8 cellular contexts compared by ENCODE assay signal in genomic region chr1:161962094-161962887, GRCh38.
DNase-seq lines count a peak whose midpoint lies in the region; ATAC-seq and TF ChIP-seq lines count a peak whose summit lies in the region.

No MANE protein-coding gene starts in this region.

- peak; percentile 91 for DNase-seq in A172 (ENCODE audit: low spot score)
- DNase-seq in GM19238 (ENCODE audit: insufficient read length, low spot score) = peak; percentile 41
- peak; percentile 9 for DNase-seq in activated CD8-positive, alpha-beta memory T cell treated with anti-CD3 and anti-CD28 coated beads, Interleukin-2, amount 50 U/mL, for 24 hours (ENCODE audit: extremely low read depth)
- DNase-seq in heart left ventricle = no peak
- DNase-seq in stimulated activated CD4-positive, alpha-beta T cell treated with anti-CD3 and anti-CD28 coated beads, Interleukin-4, amount 100 ng/mL, for 24 hours = peak; percentile 69
- no peak for DNase-seq in NCI-H524 (lab: John Stamatoyannopoulos, UW)
- DNase-seq in DMS 273 treated with DMSO at 0.1 percent for 48 hours (lab: John Stamatoyannopoulos, UW) = no peak

- intact Hi-C loops in heart left ventricle (cut with DNase I) = no loop called here

- H3K27me3 ChIP-seq in heart left ventricle = no peaks in the 10 kb centered on the region

- TF ChIP-seq CTCF in heart left ventricle (IDR thresholded peaks at IDR 0.05) = no peak

- peaks cover 0 to 27% (median 16%) of the 10 kb centered on the region in 9 donors for H3K36me3 ChIP-seq in heart left ventricle

- 58 to 65% (median 61%) methylated on average over 8 of the region's 8 CpGs for WGBS in heart left ventricle, 4 donors

- H3K4me3 ChIP-seq in heart left ventricle = peak overlapping the region in 7 of 12 donors; percentile 17 to 46 (median 38)

- H3K27ac ChIP-seq in heart left ventricle = peak overlapping the region in 11 of 12 donors; percentile 1 to 90 (median 54)

- TF ChIP-seq POLR2A in heart left ventricle (IDR thresholded peaks at IDR 0.05) = no peak

- peaks cover 0 to 32% (median 0%) of the 10 kb centered on the region in 12 donors for H3K4me1 ChIP-seq in heart left ventricle

- H3K9me3 ChIP-seq in heart left ventricle = no peaks in the 10 kb centered on the region

- peak; percentile 86 for ATAC-seq in HG03175 (IDR thresholded peaks at IDR 0.05; ENCODE audit: unreplicated experiment)
- peak in 3 of 4 donors; percentile 34 to 80 (median 70) for ATAC-seq in heart left ventricle

Comparison
In these comparisons a context has a peak if more than half of its experiments do, and no peak if none do; other contexts are left out.
1. DNase-seq: peak in A172 (single experiment), GM19238 (single experiment), activated CD8-positive, alpha-beta memory T cell treated with anti-CD3 and anti-CD28 coated beads, Interleukin-2, amount 50 U/mL, for 24 hours (single experiment) and stimulated activated CD4-positive, alpha-beta T cell treated with anti-CD3 and anti-CD28 coated beads, Interleukin-4, amount 100 ng/mL, for 24 hours (single experiment); none in heart left ventricle (0 of 5), NCI-H524 (0 of 2) and DMS 273 treated with DMSO at 0.1 percent for 48 hours (single experiment).